In the genomic region with DNA sequence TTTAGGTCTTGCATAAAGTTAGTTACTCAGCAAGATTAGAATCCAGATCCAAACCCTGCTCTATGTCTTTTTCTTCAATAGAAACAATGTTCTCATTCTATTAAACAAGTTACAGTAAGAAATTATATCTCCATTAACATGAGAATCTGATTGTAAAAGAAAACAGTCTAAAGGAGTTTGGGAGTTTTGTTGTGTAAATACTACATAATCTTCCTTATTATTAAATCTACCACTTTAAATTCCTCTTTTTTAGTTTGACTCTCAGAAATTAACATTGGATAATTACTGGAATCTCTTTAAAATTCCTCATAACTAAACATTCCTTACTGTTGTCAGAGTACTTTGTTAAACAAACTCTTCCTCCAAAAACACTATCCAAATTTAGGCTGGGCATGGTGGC, we compare ENCODE assay signal across 18 cellular contexts. TPM values are rescaled to one million over a fixed set of nuclear protein-coding genes. Genes with fewer than 3 reads are reported as not detected.
DNase-seq lines count a peak whose midpoint lies in the region; ATAC-seq and TF ChIP-seq lines count a peak whose summit lies in the region.
"Had no signal": no experiment of that assay in that cellular context is flagged by ENCODE, and none has a peak within 500 bp of the region (broad histone marks: within the 10 kb centered on the region; RNA-seq: fewer than 3 reads in every experiment).

No MANE protein-coding gene starts in this region.

- H3K36me3 ChIP-seq in GM23248 (ENCODE audit: low read depth), result no peaks in the 10 kb centered on the region
- no peaks in the 10 kb centered on the region for H3K36me3 ChIP-seq in MM.1S (replicated peaks; ENCODE audit: insufficient read depth, low read length)
- H3K36me3 ChIP-seq in SU-DHL-6 (ENCODE audit: low read length), result no peaks in the 10 kb centered on the region
- H3K36me3 ChIP-seq in gastrocnemius medialis, result no peaks in the 10 kb centered on the region
- H3K36me3 ChIP-seq: HAP-1 had no signal

- no peak overlapping the region; the same call in 1 of the 2 replicates for H3K4me3 ChIP-seq in GM23248
- H3K4me3 ChIP-seq in MM.1S (ENCODE audit: low read length), result no peak overlapping the region
- no peak overlapping the region for H3K4me3 ChIP-seq in SU-DHL-6 (ENCODE audit: insufficient read depth, low read length, poor library complexity, severe bottlenecking)
- H3K4me3 ChIP-seq in gastrocnemius medialis, result no peak overlapping the region
- H3K4me3 ChIP-seq: HAP-1 had no signal

- H3K4me1 ChIP-seq in GM23248 (ENCODE audit: insufficient read depth) (peaks cover 57% of the 10 kb centered on the region), MM.1S (ENCODE audit: low read length) (peaks cover 22% of the 10 kb centered on the region), gastrocnemius medialis (peaks cover 26 to 28% of the 10 kb centered on the region in 2 donors)

- peaks cover 22 to 28% of the 10 kb centered on the region in 2 donors for H3K4me1 Mint-ChIP-seq in natural killer cell

- intact Hi-C loops in natural killer cell (cut with micrococcal nuclease), result loop anchor here (5.0 kb wide), 1 partner anchor 70 kb away; no protein-coding TSS in a partner anchor
- intact Hi-C loops in gastrocnemius medialis (cut with DNase I; ENCODE audit: low total_unique reads), result no loop called here

- H3K9me2 ChIP-seq in GM23248 (ENCODE audit: insufficient read depth) (no peaks in the 10 kb centered on the region), MM.1S (replicated peaks; ENCODE audit: insufficient read depth, low read length) (no peaks in the 10 kb centered on the region), SU-DHL-6 (replicated peaks; ENCODE audit: insufficient read depth, low read length) (no peaks in the 10 kb centered on the region)

- H3K4me3 Mint-ChIP-seq in natural killer cell, result peak overlapping the region; percentile 95

- no peak for TF ChIP-seq POLR2A in gastrocnemius medialis (IDR thresholded peaks at IDR 0.05)

- no peak for DNase-seq in GM23248
- no peak for DNase-seq in MM.1S
- no peak for DNase-seq in natural killer cell
- DNase-seq in gastrocnemius medialis, result no peak
- DNase-seq in AG08395 (ENCODE audit: low spot score), result no peak
- DNase-seq: AML-193, Caco-2, EL, NCI-H1048, NCI-H1436 treated with DMSO at 0.1 percent for 48 hours, NCI-H2081 treated with DMSO at 0.1 percent for 48 hours, NCI-H510A, NCI-H82, SHP77 treated with DMSO at 0.1 percent for 48 hours had no signal

- no peaks in the 10 kb centered on the region for H3K36me3 Mint-ChIP-seq in natural killer cell

- H3K4me2 ChIP-seq in GM23248 (ENCODE audit: unreplicated experiment) (peak overlapping the region; percentile 94), MM.1S (ENCODE audit: low read depth, low read length) (peak overlapping the region; percentile 83; the same call in 1 of the 2 replicates), SU-DHL-6 (ENCODE audit: low read depth, low read length, poor library complexity, severe bottlenecking) (no peak overlapping the region)

- H3K27ac ChIP-seq in GM23248, result peak overlapping the region; percentile 97
- H3K27ac ChIP-seq in MM.1S (ENCODE audit: low read length), result no peak overlapping the region
- no peak overlapping the region for H3K27ac ChIP-seq in SU-DHL-6 (ENCODE audit: low read depth, low read length)
- peak overlapping the region in 1 of 4 donors; percentile 92 for H3K27ac ChIP-seq in gastrocnemius medialis

- no peak overlapping the region for H3K27ac Mint-ChIP-seq in natural killer cell

- peaks cover 51% of the 10 kb centered on the region for H3F3A ChIP-seq in GM23248 (ENCODE audit: insufficient read depth)
- peaks cover 31% of the 10 kb centered on the region for H3F3A ChIP-seq in MM.1S (ENCODE audit: insufficient read depth, low read length)
- H3F3A ChIP-seq in SU-DHL-6 (ENCODE audit: insufficient read depth), result peaks cover 20% of the 10 kb centered on the region

- H2AFZ ChIP-seq in GM23248, result peak overlapping the region; percentile 70
- peak overlapping the region; percentile 94; the same call in 1 of the 2 replicates for H2AFZ ChIP-seq in MM.1S (ENCODE audit: low read length)
- peak overlapping the region; percentile 93 for H2AFZ ChIP-seq in SU-DHL-6 (ENCODE audit: low read depth, low read length, severe bottlenecking)

- TF ChIP-seq CTCF in MM.1S (IDR thresholded peaks at IDR 0.05; ENCODE audit: low read length) (no peak), SU-DHL-6 (IDR thresholded peaks at IDR 0.05; ENCODE audit: insufficient read depth, low read length, poor library complexity, severe bottlenecking) (no peak), natural killer cell (IDR thresholded peaks at IDR 0.05) (no peak), gastrocnemius medialis (IDR thresholded peaks at IDR 0.05 in 4 of 5, conservative IDR thresholded peaks at IDR 0.05 in 1 of 5) (no peak)

- in situ Hi-C loops in GM23248 (cut with MboI) (loop anchor here (25.0 kb wide), 1 partner anchor 1015 kb away; no protein-coding TSS in a partner anchor), gastrocnemius medialis (cut with MboI; ENCODE audit: low sequenced_read_pairs in 4 of 4) (loop anchor here in 1 of 4 donors (10.0 kb wide), 1 partner anchor 53 kb away; no protein-coding TSS in a partner anchor)

- H3K9me3 Mint-ChIP-seq in natural killer cell, result no peaks in the 10 kb centered on the region

- H3K9ac ChIP-seq in GM23248 (0 out of 2 replicates have a peak overlapping the region, but pooled peaks have one; percentile 95), MM.1S (ENCODE audit: low read length) (no peak overlapping the region), SU-DHL-6 (ENCODE audit: low read length) (no peak overlapping the region)

- no peak for ATAC-seq in natural killer cell
- ATAC-seq in gastrocnemius medialis, result no peak
- no peak for ATAC-seq in GM18909 (IDR thresholded peaks at IDR 0.05; ENCODE audit: poor library complexity, unreplicated experiment)
- no peak for ATAC-seq in GM21717 (IDR thresholded peaks at IDR 0.05; ENCODE audit: unreplicated experiment)

- H4K20me1 ChIP-seq in GM23248 (ENCODE audit: insufficient read depth), result no peaks in the 10 kb centered on the region
- no peaks in the 10 kb centered on the region for H4K20me1 ChIP-seq in MM.1S (ENCODE audit: insufficient read depth, low read length)
- H4K20me1 ChIP-seq in SU-DHL-6 (ENCODE audit: low read depth, low read length), result peaks cover 7% of the 10 kb centered on the region; the same call in 1 of the 2 replicates

- H3K9me3 ChIP-seq in GM23248 (ENCODE audit: low read depth) (no peaks in the 10 kb centered on the region), MM.1S (replicated peaks; ENCODE audit: insufficient read depth, low read length) (no peaks in the 10 kb centered on the region), SU-DHL-6 (ENCODE audit: insufficient read depth, low read length) (no peaks in the 10 kb centered on the region), gastrocnemius medialis (no peaks in the 10 kb centered on the region)
- H3K9me3 ChIP-seq: Caco-2, HAP-1 had no signal

- H3K27me3 ChIP-seq in GM23248 (replicated peaks; ENCODE audit: insufficient read depth) (no peaks in the 10 kb centered on the region), MM.1S (replicated peaks; ENCODE audit: insufficient read depth, low read length) (no peaks in the 10 kb centered on the region), SU-DHL-6 (ENCODE audit: low read length) (no peaks in the 10 kb centered on the region), gastrocnemius medialis (no peaks in the 10 kb centered on the region)

- H3K27me3 Mint-ChIP-seq in natural killer cell (ENCODE audit: low read depth in 2 of 2), result peaks cover 0 to 3% of the 10 kb centered on the region in 2 donors

- H3K79me2 ChIP-seq in GM23248 (ENCODE audit: insufficient read depth), result peaks cover 23% of the 10 kb centered on the region
- peaks cover 22% of the 10 kb centered on the region for H3K79me2 ChIP-seq in MM.1S (ENCODE audit: low read length)
- H3K79me2 ChIP-seq in SU-DHL-6 (ENCODE audit: insufficient read depth, low read length), result peaks cover 22% of the 10 kb centered on the region

RNA-seq across cellular contexts. Expression of gene GOLIM4, which starts 1.7 kb away (rescaled TPM):
- total RNA-seq in GM23248 (2014; rRNA removed; shearing (Covaris generic)), result 57.0 and 66.8 TPM in 2 replicates
- 84.4 TPM in 2 replicates for polyA plus RNA-seq in GM23248 (2016; fragmentation: Nextera tagmentation; extraction: Ambion mirVana)
- total RNA-seq in natural killer cell (10 to 100 TPM; 13.7 to 17.9 (median 17.9) TPM), gastrocnemius medialis (10 to 100 TPM; 13.0 to 20.8 (median 17.8) TPM)
